In the genomic region with DNA sequence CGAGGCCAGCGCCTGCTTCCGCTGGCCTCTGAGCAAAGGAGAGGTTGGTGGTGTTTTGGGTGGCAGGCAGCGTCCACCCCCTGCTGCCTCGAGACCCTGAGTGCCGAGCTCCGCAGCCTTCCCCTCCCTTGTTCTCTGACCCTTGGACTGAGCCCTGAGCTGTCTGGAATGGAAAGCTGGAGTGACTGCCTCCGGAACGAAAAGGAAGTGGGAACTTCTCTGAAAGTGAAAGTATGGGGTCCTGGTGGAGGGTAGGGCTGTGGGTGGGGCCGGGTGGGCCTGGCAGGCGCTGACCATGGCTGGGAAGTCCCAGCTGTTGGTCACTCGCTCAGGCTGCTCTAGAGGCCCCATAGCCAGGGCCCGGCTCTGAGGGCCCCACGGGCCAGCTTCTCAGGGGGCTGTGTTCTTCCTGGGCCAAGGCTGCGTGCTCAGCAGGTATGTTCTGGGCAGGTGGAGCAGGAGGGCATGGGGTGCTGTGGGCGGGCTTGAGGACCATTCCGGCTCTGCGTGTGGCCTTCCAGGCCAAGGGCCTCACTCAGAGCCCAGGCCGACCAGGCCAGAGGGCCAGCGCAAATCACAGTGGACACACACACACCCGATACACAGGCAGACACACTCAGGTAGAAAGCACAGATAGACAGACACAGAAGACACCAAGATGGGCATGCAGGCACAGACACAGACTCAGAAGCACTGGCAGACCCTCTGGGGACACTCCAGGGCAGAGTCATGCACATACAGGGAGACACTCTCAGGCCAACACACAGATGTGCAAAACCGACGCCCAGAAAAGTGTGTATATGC, we compare ENCODE assay signal across 1 cellular context.
TF ChIP-seq lines count a peak whose summit lies in the region.

A gene (plus strand): TSS at position 320 of the 804 bp plus-strand sequence. CDS start 5,495 bp downstream, outside the sequence.

TF ChIP-seq in HepG2, 621 proteins besides CTCF, POLR2A, EP300 and RAD21 (continued from another document and continues in another):
- TF ChIP-seq, protein P1, sequence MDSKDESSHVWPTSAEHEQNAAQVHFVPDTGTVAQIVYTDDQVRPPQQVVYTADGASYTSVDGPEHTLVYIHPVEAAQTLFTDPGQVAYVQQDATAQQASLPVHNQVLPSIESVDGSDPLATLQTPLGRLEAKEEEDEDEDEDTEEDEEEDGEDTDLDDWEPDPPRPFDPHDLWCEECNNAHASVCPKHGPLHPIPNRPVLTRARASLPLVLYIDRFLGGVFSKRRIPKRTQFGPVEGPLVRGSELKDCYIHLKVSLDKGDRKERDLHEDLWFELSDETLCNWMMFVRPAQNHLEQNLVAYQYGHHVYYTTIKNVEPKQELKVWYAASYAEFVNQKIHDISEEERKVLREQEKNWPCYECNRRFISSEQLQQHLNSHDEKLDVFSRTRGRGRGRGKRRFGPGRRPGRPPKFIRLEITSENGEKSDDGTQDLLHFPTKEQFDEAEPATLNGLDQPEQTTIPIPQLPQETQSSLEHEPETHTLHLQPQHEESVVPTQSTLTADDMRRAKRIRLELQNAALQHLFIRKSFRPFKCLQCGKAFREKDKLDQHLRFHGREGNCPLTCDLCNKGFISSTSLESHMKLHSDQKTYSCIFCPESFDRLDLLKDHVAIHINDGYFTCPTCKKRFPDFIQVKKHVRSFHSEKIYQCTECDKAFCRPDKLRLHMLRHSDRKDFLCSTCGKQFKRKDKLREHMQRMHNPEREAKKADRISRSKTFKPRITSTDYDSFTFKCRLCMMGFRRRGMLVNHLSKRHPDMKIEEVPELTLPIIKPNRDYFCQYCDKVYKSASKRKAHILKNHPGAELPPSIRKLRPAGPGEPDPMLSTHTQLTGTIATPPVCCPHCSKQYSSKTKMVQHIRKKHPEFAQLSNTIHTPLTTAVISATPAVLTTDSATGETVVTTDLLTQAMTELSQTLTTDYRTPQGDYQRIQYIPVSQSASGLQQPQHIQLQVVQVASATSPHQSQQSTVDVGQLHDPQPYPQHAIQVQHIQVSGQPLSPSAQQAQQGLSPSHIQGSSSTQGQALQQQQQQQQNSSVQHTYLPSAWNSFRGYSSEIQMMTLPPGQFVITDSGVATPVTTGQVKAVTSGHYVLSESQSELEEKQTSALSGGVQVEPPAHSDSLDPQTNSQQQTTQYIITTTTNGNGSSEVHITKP (CRISPR knock-in tag; IDR thresholded peaks at IDR 0.05; ENCODE audit: low read depth): peak; percentile 91
- TF ChIP-seq, protein P2, sequence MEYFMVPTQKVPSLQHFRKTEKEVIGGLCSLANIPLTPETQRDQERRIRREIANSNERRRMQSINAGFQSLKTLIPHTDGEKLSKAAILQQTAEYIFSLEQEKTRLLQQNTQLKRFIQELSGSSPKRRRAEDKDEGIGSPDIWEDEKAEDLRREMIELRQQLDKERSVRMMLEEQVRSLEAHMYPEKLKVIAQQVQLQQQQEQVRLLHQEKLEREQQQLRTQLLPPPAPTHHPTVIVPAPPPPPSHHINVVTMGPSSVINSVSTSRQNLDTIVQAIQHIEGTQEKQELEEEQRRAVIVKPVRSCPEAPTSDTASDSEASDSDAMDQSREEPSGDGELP (IDR thresholded peaks at IDR 0.05; ENCODE audit: borderline replicate concordance, low read depth): peak; percentile 84
- TF ChIP-seq IRF2 (CRISPR knock-in tag; IDR thresholded peaks at IDR 0.05): peak; percentile 98
- TF ChIP-seq, protein P3, sequence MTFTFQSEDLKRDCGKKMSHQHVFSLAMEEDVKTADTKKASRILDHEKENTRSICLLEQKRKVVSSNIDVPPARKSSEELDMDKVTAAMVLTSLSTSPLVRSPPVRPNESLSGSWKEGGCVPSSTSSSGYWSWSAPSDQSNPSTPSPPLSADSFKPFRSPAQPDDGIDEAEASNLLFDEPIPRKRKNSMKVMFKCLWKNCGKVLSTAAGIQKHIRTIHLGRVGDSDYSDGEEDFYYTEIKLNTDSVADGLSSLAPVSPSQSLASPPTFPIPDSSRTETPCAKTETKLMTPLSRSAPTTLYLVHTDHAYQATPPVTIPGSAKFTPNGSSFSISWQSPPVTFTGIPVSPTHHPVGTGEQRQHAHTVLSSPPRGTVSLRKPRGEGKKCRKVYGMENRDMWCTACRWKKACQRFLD (CRISPR knock-in tag; IDR thresholded peaks at IDR 0.05; ENCODE audit: borderline replicate concordance): 0 out of 2 replicates have a peak, but pooled peaks have one; percentile 51
- peak; percentile 27; the same call in 1 of the 2 replicates for TF ChIP-seq ZNF747 (CRISPR knock-in tag; IDR thresholded peaks at IDR 0.05; ENCODE audit: borderline replicate concordance)
- TF ChIP-seq ZNF224 (CRISPR knock-in tag; IDR thresholded peaks at IDR 0.05): 0 out of 2 replicates have a peak, but pooled peaks have one; percentile 12
- TF ChIP-seq, protein P4, sequence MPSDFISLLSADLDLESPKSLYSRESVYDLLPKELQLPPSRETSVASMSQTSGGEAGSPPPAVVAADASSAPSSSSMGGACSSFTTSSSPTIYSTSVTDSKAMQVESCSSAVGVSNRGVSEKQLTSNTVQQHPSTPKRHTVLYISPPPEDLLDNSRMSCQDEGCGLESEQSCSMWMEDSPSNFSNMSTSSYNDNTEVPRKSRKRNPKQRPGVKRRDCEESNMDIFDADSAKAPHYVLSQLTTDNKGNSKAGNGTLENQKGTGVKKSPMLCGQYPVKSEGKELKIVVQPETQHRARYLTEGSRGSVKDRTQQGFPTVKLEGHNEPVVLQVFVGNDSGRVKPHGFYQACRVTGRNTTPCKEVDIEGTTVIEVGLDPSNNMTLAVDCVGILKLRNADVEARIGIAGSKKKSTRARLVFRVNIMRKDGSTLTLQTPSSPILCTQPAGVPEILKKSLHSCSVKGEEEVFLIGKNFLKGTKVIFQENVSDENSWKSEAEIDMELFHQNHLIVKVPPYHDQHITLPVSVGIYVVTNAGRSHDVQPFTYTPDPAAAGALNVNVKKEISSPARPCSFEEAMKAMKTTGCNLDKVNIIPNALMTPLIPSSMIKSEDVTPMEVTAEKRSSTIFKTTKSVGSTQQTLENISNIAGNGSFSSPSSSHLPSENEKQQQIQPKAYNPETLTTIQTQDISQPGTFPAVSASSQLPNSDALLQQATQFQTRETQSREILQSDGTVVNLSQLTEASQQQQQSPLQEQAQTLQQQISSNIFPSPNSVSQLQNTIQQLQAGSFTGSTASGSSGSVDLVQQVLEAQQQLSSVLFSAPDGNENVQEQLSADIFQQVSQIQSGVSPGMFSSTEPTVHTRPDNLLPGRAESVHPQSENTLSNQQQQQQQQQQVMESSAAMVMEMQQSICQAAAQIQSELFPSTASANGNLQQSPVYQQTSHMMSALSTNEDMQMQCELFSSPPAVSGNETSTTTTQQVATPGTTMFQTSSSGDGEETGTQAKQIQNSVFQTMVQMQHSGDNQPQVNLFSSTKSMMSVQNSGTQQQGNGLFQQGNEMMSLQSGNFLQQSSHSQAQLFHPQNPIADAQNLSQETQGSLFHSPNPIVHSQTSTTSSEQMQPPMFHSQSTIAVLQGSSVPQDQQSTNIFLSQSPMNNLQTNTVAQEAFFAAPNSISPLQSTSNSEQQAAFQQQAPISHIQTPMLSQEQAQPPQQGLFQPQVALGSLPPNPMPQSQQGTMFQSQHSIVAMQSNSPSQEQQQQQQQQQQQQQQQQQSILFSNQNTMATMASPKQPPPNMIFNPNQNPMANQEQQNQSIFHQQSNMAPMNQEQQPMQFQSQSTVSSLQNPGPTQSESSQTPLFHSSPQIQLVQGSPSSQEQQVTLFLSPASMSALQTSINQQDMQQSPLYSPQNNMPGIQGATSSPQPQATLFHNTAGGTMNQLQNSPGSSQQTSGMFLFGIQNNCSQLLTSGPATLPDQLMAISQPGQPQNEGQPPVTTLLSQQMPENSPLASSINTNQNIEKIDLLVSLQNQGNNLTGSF (CRISPR knock-in tag; IDR thresholded peaks at IDR 0.05): no peak
- TF ChIP-seq ZNF558 (CRISPR knock-in tag; IDR thresholded peaks at IDR 0.05; ENCODE audit: borderline replicate concordance): 0 out of 2 replicates have a peak, but pooled peaks have one; percentile 44
- peak; percentile 32; the same call in 1 of the 2 replicates for TF ChIP-seq RXRB (CRISPR knock-in tag; IDR thresholded peaks at IDR 0.05; ENCODE audit: borderline replicate concordance)
- 0 out of 2 replicates have a peak, but pooled peaks have one; percentile 21 for TF ChIP-seq RARA (CRISPR knock-in tag; IDR thresholded peaks at IDR 0.05)
- TF ChIP-seq IRX3 (CRISPR knock-in tag; IDR thresholded peaks at IDR 0.05; ENCODE audit: borderline replicate concordance, low read depth): peak; percentile 83; the same call in 1 of the 2 replicates
- no peak for TF ChIP-seq KLF16 (CRISPR knock-in tag; IDR thresholded peaks at IDR 0.05)
- peak; percentile 61; the same call in 1 of the 2 replicates for TF ChIP-seq ZNF160 (CRISPR knock-in tag; IDR thresholded peaks at IDR 0.05)
- TF ChIP-seq, protein P5, sequence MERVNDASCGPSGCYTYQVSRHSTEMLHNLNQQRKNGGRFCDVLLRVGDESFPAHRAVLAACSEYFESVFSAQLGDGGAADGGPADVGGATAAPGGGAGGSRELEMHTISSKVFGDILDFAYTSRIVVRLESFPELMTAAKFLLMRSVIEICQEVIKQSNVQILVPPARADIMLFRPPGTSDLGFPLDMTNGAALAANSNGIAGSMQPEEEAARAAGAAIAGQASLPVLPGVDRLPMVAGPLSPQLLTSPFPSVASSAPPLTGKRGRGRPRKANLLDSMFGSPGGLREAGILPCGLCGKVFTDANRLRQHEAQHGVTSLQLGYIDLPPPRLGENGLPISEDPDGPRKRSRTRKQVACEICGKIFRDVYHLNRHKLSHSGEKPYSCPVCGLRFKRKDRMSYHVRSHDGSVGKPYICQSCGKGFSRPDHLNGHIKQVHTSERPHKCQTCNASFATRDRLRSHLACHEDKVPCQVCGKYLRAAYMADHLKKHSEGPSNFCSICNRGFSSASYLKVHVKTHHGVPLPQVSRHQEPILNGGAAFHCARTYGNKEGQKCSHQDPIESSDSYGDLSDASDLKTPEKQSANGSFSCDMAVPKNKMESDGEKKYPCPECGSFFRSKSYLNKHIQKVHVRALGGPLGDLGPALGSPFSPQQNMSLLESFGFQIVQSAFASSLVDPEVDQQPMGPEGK (CRISPR knock-in tag; IDR thresholded peaks at IDR 0.05): peak; percentile 46; the same call in 1 of the 2 replicates
- TF ChIP-seq THYN1 (CRISPR knock-in tag; IDR thresholded peaks at IDR 0.05; ENCODE audit: borderline replicate concordance, low read depth): no peak
- TF ChIP-seq ZNF598 (CRISPR knock-in tag; IDR thresholded peaks at IDR 0.05; ENCODE audit: borderline replicate concordance): 0 out of 2 replicates have a peak, but pooled peaks have one; percentile 34
- TF ChIP-seq SNAPC2 (CRISPR knock-in tag; IDR thresholded peaks at IDR 0.05): 0 out of 2 replicates have a peak, but pooled peaks have one; percentile 38
- TF ChIP-seq FOXP1 (IDR thresholded peaks at IDR 0.05): no peak
- TF ChIP-seq FOXP1 (CRISPR knock-in tag; IDR thresholded peaks at IDR 0.05): no peak
- TF ChIP-seq NFE2L1 (CRISPR knock-in tag; IDR thresholded peaks at IDR 0.05; ENCODE audit: borderline replicate concordance): no peak; the same call in 1 of the 2 replicates
- no peak for TF ChIP-seq ZSCAN22 (CRISPR knock-in tag; IDR thresholded peaks at IDR 0.05)
- TF ChIP-seq ZSCAN21 (CRISPR knock-in tag; IDR thresholded peaks at IDR 0.05; ENCODE audit: borderline replicate concordance): peak; percentile 42; the same call in 1 of the 2 replicates
- peak; percentile 58 for TF ChIP-seq TAF1 (CRISPR knock-in tag; IDR thresholded peaks at IDR 0.05)
- TF ChIP-seq NAIF1 (CRISPR knock-in tag; IDR thresholded peaks at IDR 0.05; ENCODE audit: borderline replicate concordance): no peak
- TF ChIP-seq, protein P6, sequence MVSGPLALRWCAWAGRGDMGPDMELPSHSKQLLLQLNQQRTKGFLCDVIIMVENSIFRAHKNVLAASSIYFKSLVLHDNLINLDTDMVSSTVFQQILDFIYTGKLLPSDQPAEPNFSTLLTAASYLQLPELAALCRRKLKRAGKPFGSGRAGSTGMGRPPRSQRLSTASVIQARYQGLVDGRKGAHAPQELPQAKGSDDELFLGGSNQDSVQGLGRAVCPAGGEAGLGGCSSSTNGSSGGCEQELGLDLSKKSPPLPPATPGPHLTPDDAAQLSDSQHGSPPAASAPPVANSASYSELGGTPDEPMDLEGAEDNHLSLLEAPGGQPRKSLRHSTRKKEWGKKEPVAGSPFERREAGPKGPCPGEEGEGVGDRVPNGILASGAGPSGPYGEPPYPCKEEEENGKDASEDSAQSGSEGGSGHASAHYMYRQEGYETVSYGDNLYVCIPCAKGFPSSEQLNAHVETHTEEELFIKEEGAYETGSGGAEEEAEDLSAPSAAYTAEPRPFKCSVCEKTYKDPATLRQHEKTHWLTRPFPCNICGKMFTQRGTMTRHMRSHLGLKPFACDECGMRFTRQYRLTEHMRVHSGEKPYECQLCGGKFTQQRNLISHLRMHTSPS (CRISPR knock-in tag; IDR thresholded peaks at IDR 0.05; ENCODE audit: low read depth): peak; percentile 65; the same call in 1 of the 2 replicates
- 0 out of 2 replicates have a peak, but pooled peaks have one; percentile 26 for TF ChIP-seq BHLHE40 (IDR thresholded peaks at IDR 0.05; ENCODE audit: low read length)
- peak; percentile 35 for TF ChIP-seq TEAD3 (CRISPR knock-in tag; optimal IDR thresholded peaks at IDR 0.05; ENCODE audit: borderline replicate concordance)
- peak; percentile 71 for TF ChIP-seq ZNF670 (CRISPR knock-in tag; IDR thresholded peaks at IDR 0.05; ENCODE audit: borderline replicate concordance)
- TF ChIP-seq, protein P7, sequence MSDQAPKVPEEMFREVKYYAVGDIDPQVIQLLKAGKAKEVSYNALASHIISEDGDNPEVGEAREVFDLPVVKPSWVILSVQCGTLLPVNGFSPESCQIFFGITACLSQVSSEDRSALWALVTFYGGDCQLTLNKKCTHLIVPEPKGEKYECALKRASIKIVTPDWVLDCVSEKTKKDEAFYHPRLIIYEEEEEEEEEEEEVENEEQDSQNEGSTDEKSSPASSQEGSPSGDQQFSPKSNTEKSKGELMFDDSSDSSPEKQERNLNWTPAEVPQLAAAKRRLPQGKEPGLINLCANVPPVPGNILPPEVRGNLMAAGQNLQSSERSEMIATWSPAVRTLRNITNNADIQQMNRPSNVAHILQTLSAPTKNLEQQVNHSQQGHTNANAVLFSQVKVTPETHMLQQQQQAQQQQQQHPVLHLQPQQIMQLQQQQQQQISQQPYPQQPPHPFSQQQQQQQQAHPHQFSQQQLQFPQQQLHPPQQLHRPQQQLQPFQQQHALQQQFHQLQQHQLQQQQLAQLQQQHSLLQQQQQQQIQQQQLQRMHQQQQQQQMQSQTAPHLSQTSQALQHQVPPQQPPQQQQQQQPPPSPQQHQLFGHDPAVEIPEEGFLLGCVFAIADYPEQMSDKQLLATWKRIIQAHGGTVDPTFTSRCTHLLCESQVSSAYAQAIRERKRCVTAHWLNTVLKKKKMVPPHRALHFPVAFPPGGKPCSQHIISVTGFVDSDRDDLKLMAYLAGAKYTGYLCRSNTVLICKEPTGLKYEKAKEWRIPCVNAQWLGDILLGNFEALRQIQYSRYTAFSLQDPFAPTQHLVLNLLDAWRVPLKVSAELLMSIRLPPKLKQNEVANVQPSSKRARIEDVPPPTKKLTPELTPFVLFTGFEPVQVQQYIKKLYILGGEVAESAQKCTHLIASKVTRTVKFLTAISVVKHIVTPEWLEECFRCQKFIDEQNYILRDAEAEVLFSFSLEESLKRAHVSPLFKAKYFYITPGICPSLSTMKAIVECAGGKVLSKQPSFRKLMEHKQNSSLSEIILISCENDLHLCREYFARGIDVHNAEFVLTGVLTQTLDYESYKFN (CRISPR knock-in tag; conservative IDR thresholded peaks at IDR 0.05): peak; percentile 78
- TF ChIP-seq BORCS8-MEF2B (CRISPR knock-in tag; IDR thresholded peaks at IDR 0.05): peak; percentile 87
- TF ChIP-seq, protein P8, sequence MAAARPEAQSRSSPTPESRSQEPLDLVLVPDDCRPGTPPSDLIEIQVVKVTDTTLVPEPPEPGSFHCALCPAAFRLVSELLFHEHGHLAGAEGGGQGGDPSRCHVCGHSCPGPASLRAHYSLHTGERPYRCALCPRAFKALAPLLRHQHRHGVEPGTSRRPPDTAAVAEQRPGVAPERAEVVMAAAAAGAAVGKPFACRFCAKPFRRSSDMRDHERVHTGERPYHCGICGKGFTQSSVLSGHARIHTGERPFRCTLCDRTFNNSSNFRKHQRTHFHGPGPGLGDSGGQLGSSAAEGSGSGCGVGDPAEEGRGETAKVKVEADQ (CRISPR knock-in tag; IDR thresholded peaks at IDR 0.05; ENCODE audit: borderline replicate concordance): peak; percentile 84; the same call in 1 of the 2 replicates
- TF ChIP-seq NONO (IDR thresholded peaks at IDR 0.05): no peak
- TF ChIP-seq NONO (CRISPR knock-in tag; conservative IDR thresholded peaks at IDR 0.05): peak; percentile 54; the same call in 1 of the 2 replicates
- peak; percentile 91 for TF ChIP-seq ZNF430 (CRISPR knock-in tag; IDR thresholded peaks at IDR 0.05)
